1 cellular context compared by ENCODE assay signal in the genomic region with DNA sequence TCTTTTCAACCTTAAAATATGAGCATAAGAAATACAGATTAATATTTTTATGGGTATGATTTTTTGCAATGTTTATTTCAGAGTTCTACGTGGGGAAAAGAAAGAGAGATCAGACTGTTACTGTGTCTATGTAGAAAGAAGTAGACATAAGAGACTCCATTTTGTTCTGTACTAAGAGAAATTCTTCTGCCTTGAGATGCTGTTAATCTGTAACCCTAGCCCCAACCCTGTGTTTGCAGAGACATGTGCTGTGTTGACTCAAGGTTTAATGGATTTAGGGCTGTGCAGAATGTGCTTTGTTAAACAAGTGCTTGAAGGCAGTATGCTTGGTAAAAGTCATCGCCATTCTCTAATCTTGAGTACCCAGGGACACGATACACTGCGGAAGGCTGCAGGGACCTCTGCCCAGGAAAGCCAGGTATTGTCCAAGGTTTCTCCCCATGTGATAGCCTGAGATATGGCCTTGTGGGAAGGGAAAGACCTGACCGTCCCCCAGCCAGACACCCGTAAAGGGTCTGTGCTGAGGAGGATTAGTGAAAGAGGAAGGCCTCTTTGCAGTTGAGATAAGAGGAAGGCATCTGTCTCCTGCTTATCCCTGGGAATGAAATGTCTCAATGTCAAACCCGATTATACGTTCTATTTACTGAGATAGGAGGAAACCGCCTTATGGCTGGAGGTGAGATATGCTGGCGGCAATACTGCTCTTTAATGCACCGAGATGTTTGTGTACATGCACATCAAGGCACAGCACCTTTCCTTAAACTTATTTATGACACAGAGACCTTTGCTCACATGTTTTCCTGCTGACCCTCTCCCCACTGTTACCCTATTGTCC.
TF ChIP-seq lines count a peak whose summit lies in the region.
"Not testable (repeated sequence)": the region's sequence is repeated elsewhere in the genome, so short reads cannot be mapped to it uniquely, and the experiment has no call there.

No MANE protein-coding gene starts in this region.

TF ChIP-seq in K562, 482 proteins besides CTCF, POLR2A, EP300 and RAD21 (continued from another document):
- TF ChIP-seq ZNF609 (CRISPR knock-in tag; IDR thresholded peaks at IDR 0.05; ENCODE audit: borderline replicate concordance) = peak; percentile 70; the same call in 1 of the 2 replicates
- TF ChIP-seq, protein P1, sequence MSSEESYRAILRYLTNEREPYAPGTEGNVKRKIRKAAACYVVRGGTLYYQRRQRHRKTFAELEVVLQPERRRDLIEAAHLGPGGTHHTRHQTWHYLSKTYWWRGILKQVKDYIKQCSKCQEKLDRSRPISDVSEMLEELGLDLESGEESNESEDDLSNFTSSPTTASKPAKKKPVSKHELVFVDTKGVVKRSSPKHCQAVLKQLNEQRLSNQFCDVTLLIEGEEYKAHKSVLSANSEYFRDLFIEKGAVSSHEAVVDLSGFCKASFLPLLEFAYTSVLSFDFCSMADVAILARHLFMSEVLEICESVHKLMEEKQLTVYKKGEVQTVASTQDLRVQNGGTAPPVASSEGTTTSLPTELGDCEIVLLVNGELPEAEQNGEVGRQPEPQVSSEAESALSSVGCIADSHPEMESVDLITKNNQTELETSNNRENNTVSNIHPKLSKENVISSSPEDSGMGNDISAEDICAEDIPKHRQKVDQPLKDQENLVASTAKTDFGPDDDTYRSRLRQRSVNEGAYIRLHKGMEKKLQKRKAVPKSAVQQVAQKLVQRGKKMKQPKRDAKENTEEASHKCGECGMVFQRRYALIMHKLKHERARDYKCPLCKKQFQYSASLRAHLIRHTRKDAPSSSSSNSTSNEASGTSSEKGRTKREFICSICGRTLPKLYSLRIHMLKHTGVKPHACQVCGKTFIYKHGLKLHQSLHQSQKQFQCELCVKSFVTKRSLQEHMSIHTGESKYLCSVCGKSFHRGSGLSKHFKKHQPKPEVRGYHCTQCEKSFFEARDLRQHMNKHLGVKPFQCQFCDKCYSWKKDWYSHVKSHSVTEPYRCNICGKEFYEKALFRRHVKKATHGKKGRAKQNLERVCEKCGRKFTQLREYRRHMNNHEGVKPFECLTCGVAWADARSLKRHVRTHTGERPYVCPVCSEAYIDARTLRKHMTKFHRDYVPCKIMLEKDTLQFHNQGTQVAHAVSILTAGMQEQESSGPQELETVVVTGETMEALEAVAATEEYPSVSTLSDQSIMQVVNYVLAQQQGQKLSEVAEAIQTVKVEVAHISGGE (CRISPR knock-in tag; IDR thresholded peaks at IDR 0.05) = peak in 1 of 3 experiments; percentile 51; a peak in 2 of 6 replicates
- TF ChIP-seq ID3, NR2C2 (CRISPR knock-in tag; IDR thresholded peaks at IDR 0.05): not testable (repeated sequence)
- peak; percentile 87; the same call in 1 of the 2 replicates for TF ChIP-seq ID3 (tag; IDR thresholded peaks at IDR 0.05)
- TF ChIP-seq ETV5 (CRISPR knock-in tag; IDR thresholded peaks at IDR 0.05; ENCODE audit: low read depth) = peak; percentile 54; the same call in 1 of the 2 replicates
- peak; percentile 96 for TF ChIP-seq PHB2 (IDR thresholded peaks at IDR 0.05; ENCODE audit: low read depth)
- peak; percentile 74 for TF ChIP-seq POLR2AphosphoS5 (IDR thresholded peaks at IDR 0.05; ENCODE audit: control insufficient read depth, insufficient read depth, low read depth, low read length)
- peak; percentile 94 for TF ChIP-seq NFIC (IDR thresholded peaks at IDR 0.05)
- TF ChIP-seq SMARCC2 (IDR thresholded peaks at IDR 0.05; ENCODE audit: low read depth) = peak; percentile 67; the same call in 1 of the 2 replicates
- peak; percentile 91 for TF ChIP-seq KLF6 (CRISPR knock-in tag; IDR thresholded peaks at IDR 0.05; ENCODE audit: borderline replicate concordance)
- TF ChIP-seq MEF2D (tag; conservative IDR thresholded peaks at IDR 0.05; ENCODE audit: low read depth) = peak; percentile 66; the same call in 1 of the 2 replicates
- TF ChIP-seq HDAC3 (IDR thresholded peaks at IDR 0.05; ENCODE audit: borderline replicate concordance, partially characterized antibody) = peak; percentile 78
- TF ChIP-seq, protein P2, sequence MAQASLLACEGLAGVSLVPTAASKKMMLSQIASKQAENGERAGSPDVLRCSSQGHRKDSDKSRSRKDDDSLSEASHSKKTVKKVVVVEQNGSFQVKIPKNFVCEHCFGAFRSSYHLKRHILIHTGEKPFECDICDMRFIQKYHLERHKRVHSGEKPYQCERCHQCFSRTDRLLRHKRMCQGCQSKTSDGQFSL (CRISPR knock-in tag; IDR thresholded peaks at IDR 0.05) = not testable (repeated sequence)
- TF ChIP-seq, protein P2 (tag; IDR thresholded peaks at IDR 0.05) = peak in 1 of 2 experiments; percentile 77; a peak in 2 of 4 replicates
- peak; percentile 94 for TF ChIP-seq ZNF311 (CRISPR knock-in tag; IDR thresholded peaks at IDR 0.05)
- TF ChIP-seq, protein P3, sequence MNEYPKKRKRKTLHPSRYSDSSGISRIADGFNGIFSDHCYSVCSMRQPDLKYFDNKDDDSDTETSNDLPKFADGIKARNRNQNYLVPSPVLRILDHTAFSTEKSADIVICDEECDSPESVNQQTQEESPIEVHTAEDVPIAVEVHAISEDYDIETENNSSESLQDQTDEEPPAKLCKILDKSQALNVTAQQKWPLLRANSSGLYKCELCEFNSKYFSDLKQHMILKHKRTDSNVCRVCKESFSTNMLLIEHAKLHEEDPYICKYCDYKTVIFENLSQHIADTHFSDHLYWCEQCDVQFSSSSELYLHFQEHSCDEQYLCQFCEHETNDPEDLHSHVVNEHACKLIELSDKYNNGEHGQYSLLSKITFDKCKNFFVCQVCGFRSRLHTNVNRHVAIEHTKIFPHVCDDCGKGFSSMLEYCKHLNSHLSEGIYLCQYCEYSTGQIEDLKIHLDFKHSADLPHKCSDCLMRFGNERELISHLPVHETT (CRISPR knock-in tag; conservative IDR thresholded peaks at IDR 0.05 in 1 of 2, IDR thresholded peaks at IDR 0.05 in 1 of 2) = peak in 1 of 2 experiments; percentile 71; a peak in 2 of 4 replicates
- TF ChIP-seq PTRF (tag; IDR thresholded peaks at IDR 0.05) = peak; percentile 81
- TF ChIP-seq TCF3 (CRISPR knock-in tag; IDR thresholded peaks at IDR 0.05) = peak; percentile 97
- TF ChIP-seq L3MBTL2 (IDR thresholded peaks at IDR 0.05) = peak; percentile 25; the same call in 1 of the 2 replicates
- TF ChIP-seq ZNF274 (IDR thresholded peaks at IDR 0.05; ENCODE audit: borderline replicate concordance, low read depth, low read length) = peak; percentile 63; the same call in 1 of the 2 replicates
- 0 out of 2 replicates have a peak, but pooled peaks have one; percentile 10 for TF ChIP-seq NR2C2 (tag; IDR thresholded peaks at IDR 0.05)
